Comparison of ENCODE assay signal across 1 cellular context in genomic region chr13:110620596-110620995, GRCh38.
TF ChIP-seq lines count a peak whose summit lies in the region.

No MANE protein-coding gene starts in this region.

TF ChIP-seq in liver, 16 proteins besides CTCF, POLR2A, EP300 and RAD21 (continued from another document):
- no peak for TF ChIP-seq FOXA1 (IDR thresholded peaks at IDR 0.05)
- TF ChIP-seq, protein P1, sequence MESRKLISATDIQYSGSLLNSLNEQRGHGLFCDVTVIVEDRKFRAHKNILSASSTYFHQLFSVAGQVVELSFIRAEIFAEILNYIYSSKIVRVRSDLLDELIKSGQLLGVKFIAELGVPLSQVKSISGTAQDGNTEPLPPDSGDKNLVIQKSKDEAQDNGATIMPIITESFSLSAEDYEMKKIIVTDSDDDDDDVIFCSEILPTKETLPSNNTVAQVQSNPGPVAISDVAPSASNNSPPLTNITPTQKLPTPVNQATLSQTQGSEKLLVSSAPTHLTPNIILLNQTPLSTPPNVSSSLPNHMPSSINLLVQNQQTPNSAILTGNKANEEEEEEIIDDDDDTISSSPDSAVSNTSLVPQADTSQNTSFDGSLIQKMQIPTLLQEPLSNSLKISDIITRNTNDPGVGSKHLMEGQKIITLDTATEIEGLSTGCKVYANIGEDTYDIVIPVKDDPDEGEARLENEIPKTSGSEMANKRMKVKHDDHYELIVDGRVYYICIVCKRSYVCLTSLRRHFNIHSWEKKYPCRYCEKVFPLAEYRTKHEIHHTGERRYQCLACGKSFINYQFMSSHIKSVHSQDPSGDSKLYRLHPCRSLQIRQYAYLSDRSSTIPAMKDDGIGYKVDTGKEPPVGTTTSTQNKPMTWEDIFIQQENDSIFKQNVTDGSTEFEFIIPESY (IDR thresholded peaks at IDR 0.05), result no peak
- TF ChIP-seq HNF4A (conservative IDR thresholded peaks at IDR 0.05), result peak; percentile 91 to 96
- no peak for TF ChIP-seq YY1 (IDR thresholded peaks at IDR 0.05)
- TF ChIP-seq, protein P2, sequence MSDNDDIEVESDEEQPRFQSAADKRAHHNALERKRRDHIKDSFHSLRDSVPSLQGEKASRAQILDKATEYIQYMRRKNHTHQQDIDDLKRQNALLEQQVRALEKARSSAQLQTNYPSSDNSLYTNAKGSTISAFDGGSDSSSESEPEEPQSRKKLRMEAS (IDR thresholded peaks at IDR 0.05), result no peak
- TF ChIP-seq TAF1 (conservative IDR thresholded peaks at IDR 0.05), result no peak
- TF ChIP-seq JUND (IDR thresholded peaks at IDR 0.05), result peak; percentile 12 to 52
- no peak for TF ChIP-seq FOXA2 (IDR thresholded peaks at IDR 0.05)
TF ChIP-seq in liver: peak in this region for 5.
